ENCODE assay signal across 8 cellular contexts in the genomic region with DNA sequence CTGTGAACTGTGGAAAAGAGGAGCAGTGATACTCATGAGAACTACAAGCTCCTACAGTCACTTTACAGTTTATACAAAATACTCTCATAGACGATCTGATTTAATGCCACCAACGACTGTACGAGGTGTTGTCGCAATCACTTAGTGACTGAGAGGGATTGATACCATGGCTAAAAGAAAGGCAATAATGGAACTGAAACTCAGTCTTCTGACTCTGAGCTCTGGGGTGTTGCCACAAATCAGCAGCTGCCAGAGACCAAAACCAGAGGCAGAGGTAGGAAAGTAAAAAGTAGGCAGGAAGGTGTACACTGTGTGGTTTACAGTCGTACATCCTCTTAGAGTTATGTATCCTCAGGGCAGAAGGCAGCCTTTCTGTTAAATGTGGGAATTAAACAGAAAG. TPM values are rescaled to one million over a fixed set of nuclear protein-coding genes. Genes with fewer than 3 reads are reported as not detected.
DNase-seq lines count a peak whose midpoint lies in the region; ATAC-seq, FAIRE-seq and TF ChIP-seq lines count a peak whose summit lies in the region.
"Not testable (repeated sequence)": the region's sequence is repeated elsewhere in the genome, so short reads cannot be mapped to it uniquely, and the experiment has no call there.

No MANE protein-coding gene starts in this region.

- H3K36me3 Mint-ChIP-seq in T-helper 17 cell (ENCODE audit: low read depth); activated naive CD4-positive, alpha-beta T cell treated with anti-CD3 and anti-CD28 coated beads, Interleukin-2, amount 50 U/mL, for 72 hours: not testable (repeated sequence)

- not testable (repeated sequence) for H3K27ac Mint-ChIP-seq in T-helper 17 cell; activated naive CD4-positive, alpha-beta T cell treated with anti-CD3 and anti-CD28 coated beads, Interleukin-2, amount 50 U/mL, for 72 hours

- H3K9me3 Mint-ChIP-seq in activated naive CD4-positive, alpha-beta T cell treated with anti-CD3 and anti-CD28 coated beads, Interleukin-2, amount 50 U/mL, for 72 hours: not testable (repeated sequence)

- not testable (repeated sequence) for DNase-seq in GM12891 (ENCODE audit: insufficient read length, low spot score); T-helper 17 cell; activated naive CD4-positive, alpha-beta T cell treated with anti-CD3 and anti-CD28 coated beads, Interleukin-2, amount 50 U/mL, for 72 hours (ENCODE audit: low spot score in 2 of 2)

- FAIRE-seq in GM12891 (lab: Jason Lieb, UNC): not testable (repeated sequence)

- TF ChIP-seq POLR2A in GM12891 (IDR thresholded peaks at IDR 0.05; ENCODE audit: low read depth, low read length): not testable (repeated sequence)

- not testable (repeated sequence) for H3K27me3 Mint-ChIP-seq in T-helper 17 cell

- peak; percentile 92 for ATAC-seq in GM19023 (IDR thresholded peaks at IDR 0.05; ENCODE audit: unreplicated experiment)
- peak; percentile 96 for ATAC-seq in GM21367 (IDR thresholded peaks at IDR 0.05; ENCODE audit: unreplicated experiment)
- peak; percentile 98 for ATAC-seq in HG02571 (IDR thresholded peaks at IDR 0.05; ENCODE audit: unreplicated experiment)
- peak; percentile 99 for ATAC-seq in HG03025 (IDR thresholded peaks at IDR 0.05; ENCODE audit: low FRiP score, unreplicated experiment)
- ATAC-seq in HG03378 (IDR thresholded peaks at IDR 0.05; ENCODE audit: unreplicated experiment): peak; percentile 94
- ATAC-seq in T-helper 17 cell: peak; percentile 83
- peak; percentile 99 for ATAC-seq in activated naive CD4-positive, alpha-beta T cell treated with anti-CD3 and anti-CD28 coated beads, Interleukin-2, amount 50 U/mL, for 72 hours

- not testable (repeated sequence) for H3K4me3 Mint-ChIP-seq in T-helper 17 cell

- not testable (repeated sequence) for H3K4me1 Mint-ChIP-seq in T-helper 17 cell

- H3K9me3 ChIP-seq in T-helper 17 cell (ENCODE audit: control insufficient read depth, low read length, poor library complexity, severe bottlenecking): not testable (repeated sequence)

TF ChIP-seq in GM12891, 5 proteins besides CTCF, POLR2A, EP300 and RAD21:
- peak; percentile 31; the same call in 1 of the 2 replicates for TF ChIP-seq SPI1 (IDR thresholded peaks at IDR 0.05; ENCODE audit: low read depth, low read length)
TF ChIP-seq in GM12891: peak in this region for 1; not testable (repeated sequence) for 4.

RNA-seq across cellular contexts. Expression of a gene that starts 11.8 kb away (rescaled TPM):
- 11.2 TPM for polyA plus RNA-seq in GM12891 (2012; ENCODE audit: low read depth, missing spikeins)
- 10 to 100 TPM; 10.0 to 12.2 TPM for total RNA-seq in T-helper 17 cell
- total RNA-seq in activated naive CD4-positive, alpha-beta T cell treated with anti-CD3 and anti-CD28 coated beads, Interleukin-2, amount 50 U/mL, for 72 hours: 10 to 100 TPM in 1 of 2 donors, 1 to 10 TPM in 1; 5.7 to 14.0 TPM
